Comparison of ENCODE assay signal across 11 cellular contexts in genomic region chr7:149654588-149654987, GRCh38.
"Had no signal": no experiment of that assay in that cellular context is flagged by ENCODE, and none has a peak within 500 bp of the region (broad histone marks: within the 10 kb centered on the region; RNA-seq: fewer than 3 reads in every experiment).

No MANE protein-coding gene starts in this region.

- H3K4me3 ChIP-seq: GM23248, GM23338, HAP-1 had no signal

- DNase-seq: GM23248, GOT3, H7, H9, HCEC 1CT, HFFc6 had no signal

- H3K4me2 ChIP-seq: GM23338 had no signal

- H3K27ac Mint-ChIP-seq: GM23338, H9, HFFc6 had no signal

- H3K27ac ChIP-seq: GM23248 had no signal

- H3K4me1 Mint-ChIP-seq: GM23338, H9 had no signal

- H3K4me3 Mint-ChIP-seq: GM23338, H9, HFFc6 had no signal

- ATAC-seq: GM23338, HCT116 had no signal

- H3K36me3 ChIP-seq: HAP-1 had no signal

- H3K4me1 ChIP-seq: HAP-1 had no signal

- FAIRE-seq: H1, H54 had no signal

- H3K9ac ChIP-seq: GM23248 had no signal

- H3K9me3 ChIP-seq: HAP-1 had no signal

- H2AFZ ChIP-seq: GM23248, GM23338 had no signal
